ENCODE assay signal across 1 cellular context in the genomic region with DNA sequence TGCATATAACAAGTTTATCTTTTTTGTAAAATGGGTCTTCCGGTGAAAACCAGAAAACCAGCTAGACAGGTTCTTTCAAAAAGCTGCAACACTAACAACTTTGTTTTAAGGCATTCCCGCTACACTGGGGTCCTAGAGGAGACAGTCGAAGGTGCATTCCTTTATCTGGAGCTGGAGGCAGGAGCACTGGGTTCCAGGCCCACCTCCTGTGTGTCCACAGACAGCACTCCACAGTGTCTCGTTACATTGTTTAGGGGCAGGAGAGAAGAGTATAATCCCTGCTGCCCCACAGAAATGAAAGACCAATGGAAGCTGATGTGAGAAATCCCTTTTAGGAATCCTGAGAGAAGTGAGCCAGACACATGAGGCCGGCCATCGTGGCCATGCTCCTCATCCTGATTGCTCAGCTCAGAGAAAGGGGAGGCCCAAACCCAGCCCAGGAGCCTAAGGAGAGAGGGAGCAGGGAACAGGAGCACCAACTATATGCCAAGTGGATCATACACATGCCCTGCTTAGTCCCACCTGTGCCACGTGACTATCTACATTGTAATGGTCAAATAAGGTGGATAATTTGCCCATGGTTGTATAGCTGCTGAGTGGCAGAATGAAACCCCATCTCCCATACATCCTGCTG.
TF ChIP-seq lines count a peak whose summit lies in the region.

No MANE protein-coding gene starts in this region.

TF ChIP-seq in HCT116, 20 proteins besides CTCF, POLR2A, EP300 and RAD21:
- TF ChIP-seq EZH2phosphoT487 (IDR thresholded peaks at IDR 0.05; ENCODE audit: borderline replicate concordance) = no peak
- TF ChIP-seq REST (IDR thresholded peaks at IDR 0.05; ENCODE audit: low read depth) = no peak
- no peak for TF ChIP-seq POLR2AphosphoS5 (IDR thresholded peaks at IDR 0.05; ENCODE audit: low read depth, low read length)
- TF ChIP-seq ZFX (IDR thresholded peaks at IDR 0.05) = no peak
- TF ChIP-seq, protein P1, sequence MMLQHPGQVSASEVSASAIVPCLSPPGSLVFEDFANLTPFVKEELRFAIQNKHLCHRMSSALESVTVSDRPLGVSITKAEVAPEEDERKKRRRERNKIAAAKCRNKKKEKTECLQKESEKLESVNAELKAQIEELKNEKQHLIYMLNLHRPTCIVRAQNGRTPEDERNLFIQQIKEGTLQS (IDR thresholded peaks at IDR 0.05) = no peak
- no peak for TF ChIP-seq ZNF274 (IDR thresholded peaks at IDR 0.05; ENCODE audit: low read depth, low read length)
- TF ChIP-seq EZH2 (IDR thresholded peaks at IDR 0.05) = no peak
- TF ChIP-seq YY1 (IDR thresholded peaks at IDR 0.05; ENCODE audit: extremely low read depth, insufficient replicate concordance, low read depth, low read length) = no peak
- no peak for TF ChIP-seq ELF1 (IDR thresholded peaks at IDR 0.05; ENCODE audit: borderline replicate concordance, low read depth)
- no peak for TF ChIP-seq JUND (IDR thresholded peaks at IDR 0.05)
- no peak for TF ChIP-seq EGR1 (IDR thresholded peaks at IDR 0.05; ENCODE audit: low read depth)
